Comparison of ENCODE assay signal across 7 cellular contexts in the genomic region with DNA sequence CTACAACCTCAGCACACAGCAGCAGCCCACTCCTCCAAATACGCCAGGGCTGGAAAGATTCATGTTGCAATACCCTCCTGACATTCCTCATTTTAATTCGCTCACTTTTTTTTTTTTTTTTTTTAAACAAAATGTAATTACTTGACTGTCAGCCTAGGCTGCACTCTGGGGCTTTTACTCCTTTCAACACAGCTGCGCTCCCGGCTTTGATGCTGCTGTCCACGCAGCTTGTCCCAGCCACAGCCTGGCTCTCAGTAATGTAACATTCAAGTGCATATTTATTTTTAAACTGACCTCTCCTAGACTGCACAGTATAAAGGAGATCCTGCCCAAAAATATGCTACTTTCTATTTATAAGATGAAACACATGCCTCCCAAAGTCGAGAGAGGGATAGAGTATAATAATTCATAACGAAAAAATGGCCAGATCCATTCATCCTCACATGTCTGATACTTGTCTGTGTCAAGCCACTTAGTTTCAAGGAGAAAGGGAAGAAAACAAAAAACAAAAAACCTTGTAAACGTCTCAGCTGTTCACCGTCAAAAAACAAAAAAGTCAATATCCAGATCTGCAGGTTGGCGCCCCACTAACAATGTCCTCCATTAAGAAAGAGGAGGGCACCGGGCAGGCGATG. TPM values are rescaled to one million over a fixed set of nuclear protein-coding genes. Genes with fewer than 3 reads are reported as not detected.
DNase-seq lines count a peak whose midpoint lies in the region; ATAC-seq lines count a peak whose summit lies in the region.

No MANE protein-coding gene starts in this region.

- no peaks in the 10 kb centered on the region for H3K9me3 ChIP-seq in HUES6 (ENCODE audit: control insufficient read depth, insufficient read depth, low read depth, low read length)
- H3K9me3 ChIP-seq in iPS-18a (ENCODE audit: control insufficient read depth, low read depth, low read length): no peaks in the 10 kb centered on the region

- H3K27me3 ChIP-seq in HUES6 (ENCODE audit: control insufficient read depth, insufficient read depth, low read length) (no peaks in the 10 kb centered on the region), iPS-18a (ENCODE audit: control insufficient read depth, insufficient read depth, low read length) (peaks cover 6% of the 10 kb centered on the region)

- H3K36me3 ChIP-seq in HUES6 (ENCODE audit: control insufficient read depth, insufficient read depth, low read length) (peaks cover 12% of the 10 kb centered on the region; the same call in 1 of the 2 replicates), iPS-18a (ENCODE audit: control insufficient read depth, low read depth, low read length) (no peaks in the 10 kb centered on the region)

- H3K4me3 ChIP-seq in HUES6 (ENCODE audit: low read depth, low read length) (peak overlapping the region; percentile 98), iPS-18a (ENCODE audit: low read length) (peak overlapping the region; percentile 97)

- peak overlapping the region; percentile 84 for H3K4me3 Mint-ChIP-seq in activated naive CD8-positive, alpha-beta T cell treated with anti-CD3 and anti-CD28 coated beads for 36 hours
- peak overlapping the region; percentile 90 to 96 for H3K4me3 Mint-ChIP-seq in stimulated activated naive CD8-positive, alpha-beta T cell treated with anti-CD3 and anti-CD28 coated beads, Interleukin-15, amount 100 ng/mL, for 72 hours

- DNase-seq in activated naive CD8-positive, alpha-beta T cell treated with anti-CD3 and anti-CD28 coated beads for 36 hours: no peak
- no peak for DNase-seq in stimulated activated naive CD8-positive, alpha-beta T cell treated with anti-CD3 and anti-CD28 coated beads, Interleukin-15, amount 100 ng/mL, for 72 hours
- no peak for DNase-seq in ecto neural progenitor cell (ENCODE audit: low spot score)
- DNase-seq in activated CD4-positive, CD25-positive, alpha-beta regulatory T cell (lab: John Stamatoyannopoulos, UW): no peak
- DNase-seq in NCI-H2196 treated with DMSO at 0.1 percent for 48 hours (lab: John Stamatoyannopoulos, UW; ENCODE audit: unreplicated experiment): no peak

- H3K36me3 Mint-ChIP-seq in activated naive CD8-positive, alpha-beta T cell treated with anti-CD3 and anti-CD28 coated beads for 36 hours: peaks cover 12% of the 10 kb centered on the region

- no peaks in the 10 kb centered on the region for H3K27me3 Mint-ChIP-seq in activated naive CD8-positive, alpha-beta T cell treated with anti-CD3 and anti-CD28 coated beads for 36 hours
- no peaks in the 10 kb centered on the region for H3K27me3 Mint-ChIP-seq in stimulated activated naive CD8-positive, alpha-beta T cell treated with anti-CD3 and anti-CD28 coated beads, Interleukin-15, amount 100 ng/mL, for 72 hours

- H3K9me3 Mint-ChIP-seq in activated naive CD8-positive, alpha-beta T cell treated with anti-CD3 and anti-CD28 coated beads for 36 hours: no peaks in the 10 kb centered on the region
- H3K9me3 Mint-ChIP-seq in stimulated activated naive CD8-positive, alpha-beta T cell treated with anti-CD3 and anti-CD28 coated beads, Interleukin-15, amount 100 ng/mL, for 72 hours: no peaks in the 10 kb centered on the region

- H3K27ac ChIP-seq in HUES6 (ENCODE audit: low read depth, low read length): no peak overlapping the region
- H3K27ac ChIP-seq in iPS-18a (ENCODE audit: low read length): no peak overlapping the region

- peaks cover 35% of the 10 kb centered on the region for H3K4me1 ChIP-seq in HUES6 (ENCODE audit: control insufficient read depth, insufficient read depth, low read length)
- peaks cover 32% of the 10 kb centered on the region for H3K4me1 ChIP-seq in iPS-18a (ENCODE audit: control insufficient read depth, low read depth, low read length)

- ATAC-seq in stimulated activated naive CD8-positive, alpha-beta T cell treated with anti-CD3 and anti-CD28 coated beads, Interleukin-15, amount 100 ng/mL, for 72 hours: no peak

- peaks cover 51% of the 10 kb centered on the region for H3K4me1 Mint-ChIP-seq in activated naive CD8-positive, alpha-beta T cell treated with anti-CD3 and anti-CD28 coated beads for 36 hours
- H3K4me1 Mint-ChIP-seq in stimulated activated naive CD8-positive, alpha-beta T cell treated with anti-CD3 and anti-CD28 coated beads, Interleukin-15, amount 100 ng/mL, for 72 hours: peaks cover 66% of the 10 kb centered on the region

- H3K27ac Mint-ChIP-seq in activated naive CD8-positive, alpha-beta T cell treated with anti-CD3 and anti-CD28 coated beads for 36 hours: peak overlapping the region; percentile 88
- H3K27ac Mint-ChIP-seq in stimulated activated naive CD8-positive, alpha-beta T cell treated with anti-CD3 and anti-CD28 coated beads, Interleukin-15, amount 100 ng/mL, for 72 hours: peak overlapping the region; percentile 93 to 95

- H3K9ac ChIP-seq in HUES6 (ENCODE audit: low read length): peak overlapping the region; percentile 86
- peak overlapping the region; percentile 54 for H3K9ac ChIP-seq in iPS-18a (ENCODE audit: low read length)

RNA-seq across cellular contexts. Expression of a gene that starts 0.9 kb away (rescaled TPM):
- 10 to 100 TPM; 18.6 to 22.2 TPM for total RNA-seq in activated naive CD8-positive, alpha-beta T cell treated with anti-CD3 and anti-CD28 coated beads for 36 hours
